In genomic region chr1:54243022-54243421, GRCh38 we compare ENCODE assay signal across 29 cellular contexts.
"Had no signal": no experiment of that assay in that cellular context is flagged by ENCODE, and none has a peak within 500 bp of the region (broad histone marks: within the 10 kb centered on the region; RNA-seq: fewer than 3 reads in every experiment).

No MANE protein-coding gene starts in this region.

- H3K9me3 ChIP-seq: colonic mucosa, gastroesophageal sphincter, heart left ventricle, ovary, prostate gland, sigmoid colon, tibial nerve had no signal

- ATAC-seq: gastroesophageal sphincter; heart left ventricle; natural killer cell; stimulated activated memory B cell treated with anti-CD40 and anti-IgM and Interleukin-4, amounts not matched to agents 10 μg/mL and 1 μg/mL and 100 μg/mL, for 72 hours had no signal

- H3K36me3 Mint-ChIP-seq: activated naive CD8-positive, alpha-beta T cell; natural killer cell; stimulated activated memory B cell treated with anti-CD40 and anti-IgM and Interleukin-4, amounts not matched to agents 10 μg/mL and 1 μg/mL and 100 μg/mL, for 72 hours had no signal

- FAIRE-seq: small intestine, TTC549, urothelium cell line had no signal

- H3K4me1 Mint-ChIP-seq: activated CD4-positive, alpha-beta memory T cell treated with anti-CD3 and anti-CD28 coated beads, Interleukin-2, amount 10 ng/mL, durations not matched to agents 7 days and 5 days; memory B cell; stimulated activated memory B cell treated with anti-CD40 and anti-IgM and Interleukin-4, amounts not matched to agents 10 μg/mL and 1 μg/mL and 100 μg/mL, for 72 hours had no signal

- DNase-seq: activated CD4-positive, alpha-beta memory T cell treated with anti-CD3 and anti-CD28 coated beads, Interleukin-2, amount 10 ng/mL, durations not matched to agents 7 days and 5 days; activated CD4-positive, alpha-beta T cell treated with anti-CD3 and anti-CD28 coated beads for 48 hours; activated T-cell treated with anti-CD3 and anti-CD28 coated beads, Interleukin-2, amount 50 U/mL, for 48 hours; anterior cingulate cortex; cerebellar nuclear complex; colonic mucosa; effector CD8-positive, alpha-beta T cell; erythroblast; heart left ventricle; hypothalamus; immature natural killer cell; natural killer cell; ovary; retina; sigmoid colon; small intestine; stimulated activated CD4-positive, alpha-beta T cell treated with anti-CD3 and anti-CD28 coated beads, Interleukin-4, amount 100 ng/mL, for 24 hours; T-helper 9 cell had no signal

- H3K4me1 ChIP-seq: colonic mucosa, prostate gland had no signal

- H3K27ac Mint-ChIP-seq: activated CD4-positive, alpha-beta memory T cell treated with anti-CD3 and anti-CD28 coated beads, Interleukin-2, amount 10 ng/mL, durations not matched to agents 7 days and 5 days; activated naive CD8-positive, alpha-beta T cell; activated T-helper 2 cell treated with anti-CD3 and anti-CD28 coated beads, Interferon-gamma antibody, Interleukin-2, Interleukin-4, amounts not matched to agents 10 μg/mL and 5 μg/mL and 100 μg/mL, durations not matched to agents 14 hours and 24 hours and 36 hours; memory B cell; natural killer cell; stimulated activated memory B cell treated with anti-CD40 and anti-IgM and Interleukin-4, amounts not matched to agents 10 μg/mL and 1 μg/mL and 100 μg/mL, for 72 hours had no signal

- H3K27ac ChIP-seq: cardiac muscle cell, colonic mucosa, gastroesophageal sphincter, heart left ventricle, ovary, prostate gland, sigmoid colon, tibial nerve, VCaP had no signal

- H3K36me3 ChIP-seq: colonic mucosa, ovary had no signal

- H3K4me3 Mint-ChIP-seq: activated CD4-positive, alpha-beta memory T cell treated with anti-CD3 and anti-CD28 coated beads, Interleukin-2, amount 10 ng/mL, durations not matched to agents 7 days and 5 days; activated naive CD8-positive, alpha-beta T cell; immature natural killer cell; memory B cell; natural killer cell; stimulated activated memory B cell treated with anti-CD40 and anti-IgM and Interleukin-4, amounts not matched to agents 10 μg/mL and 1 μg/mL and 100 μg/mL, for 72 hours had no signal

- H3K9me3 Mint-ChIP-seq: activated CD4-positive, alpha-beta memory T cell treated with anti-CD3 and anti-CD28 coated beads, Interleukin-2, amount 10 ng/mL, durations not matched to agents 7 days and 5 days; activated T-helper 2 cell treated with anti-CD3 and anti-CD28 coated beads, Interferon-gamma antibody, Interleukin-2, Interleukin-4, amounts not matched to agents 10 μg/mL and 5 μg/mL and 100 μg/mL, durations not matched to agents 14 hours and 24 hours and 36 hours; immature natural killer cell; memory B cell; natural killer cell; stimulated activated memory B cell treated with anti-CD40 and anti-IgM and Interleukin-4, amounts not matched to agents 10 μg/mL and 1 μg/mL and 100 μg/mL, for 72 hours had no signal

- H3K27me3 ChIP-seq: cardiac muscle cell, colonic mucosa, gastroesophageal sphincter, heart left ventricle, ovary, sigmoid colon, tibial nerve had no signal

- H3K27me3 Mint-ChIP-seq: activated CD4-positive, alpha-beta memory T cell treated with anti-CD3 and anti-CD28 coated beads, Interleukin-2, amount 10 ng/mL, durations not matched to agents 7 days and 5 days; activated naive CD8-positive, alpha-beta T cell; memory B cell; stimulated activated memory B cell treated with anti-CD40 and anti-IgM and Interleukin-4, amounts not matched to agents 10 μg/mL and 1 μg/mL and 100 μg/mL, for 72 hours had no signal

- H3K4me3 ChIP-seq: cardiac muscle cell, colonic mucosa, gastroesophageal sphincter, heart left ventricle, ovary, prostate gland, sigmoid colon, tibial nerve had no signal
